In genomic region chr14:34111933-34112332, GRCh38 we compare ENCODE assay signal across 1 cellular context.
TF ChIP-seq lines count a peak whose summit lies in the region.

No MANE protein-coding gene starts in this region.

TF ChIP-seq in GM12878, 131 proteins besides CTCF, POLR2A, EP300 and RAD21 (continued from another document):
- TF ChIP-seq, protein P1, sequence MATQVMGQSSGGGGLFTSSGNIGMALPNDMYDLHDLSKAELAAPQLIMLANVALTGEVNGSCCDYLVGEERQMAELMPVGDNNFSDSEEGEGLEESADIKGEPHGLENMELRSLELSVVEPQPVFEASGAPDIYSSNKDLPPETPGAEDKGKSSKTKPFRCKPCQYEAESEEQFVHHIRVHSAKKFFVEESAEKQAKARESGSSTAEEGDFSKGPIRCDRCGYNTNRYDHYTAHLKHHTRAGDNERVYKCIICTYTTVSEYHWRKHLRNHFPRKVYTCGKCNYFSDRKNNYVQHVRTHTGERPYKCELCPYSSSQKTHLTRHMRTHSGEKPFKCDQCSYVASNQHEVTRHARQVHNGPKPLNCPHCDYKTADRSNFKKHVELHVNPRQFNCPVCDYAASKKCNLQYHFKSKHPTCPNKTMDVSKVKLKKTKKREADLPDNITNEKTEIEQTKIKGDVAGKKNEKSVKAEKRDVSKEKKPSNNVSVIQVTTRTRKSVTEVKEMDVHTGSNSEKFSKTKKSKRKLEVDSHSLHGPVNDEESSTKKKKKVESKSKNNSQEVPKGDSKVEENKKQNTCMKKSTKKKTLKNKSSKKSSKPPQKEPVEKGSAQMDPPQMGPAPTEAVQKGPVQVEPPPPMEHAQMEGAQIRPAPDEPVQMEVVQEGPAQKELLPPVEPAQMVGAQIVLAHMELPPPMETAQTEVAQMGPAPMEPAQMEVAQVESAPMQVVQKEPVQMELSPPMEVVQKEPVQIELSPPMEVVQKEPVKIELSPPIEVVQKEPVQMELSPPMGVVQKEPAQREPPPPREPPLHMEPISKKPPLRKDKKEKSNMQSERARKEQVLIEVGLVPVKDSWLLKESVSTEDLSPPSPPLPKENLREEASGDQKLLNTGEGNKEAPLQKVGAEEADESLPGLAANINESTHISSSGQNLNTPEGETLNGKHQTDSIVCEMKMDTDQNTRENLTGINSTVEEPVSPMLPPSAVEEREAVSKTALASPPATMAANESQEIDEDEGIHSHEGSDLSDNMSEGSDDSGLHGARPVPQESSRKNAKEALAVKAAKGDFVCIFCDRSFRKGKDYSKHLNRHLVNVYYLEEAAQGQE (IDR thresholded peaks at IDR 0.05; ENCODE audit: low read depth, low read length): no peak
- no peak for TF ChIP-seq WRNIP1 (IDR thresholded peaks at IDR 0.05; ENCODE audit: borderline replicate concordance, low read depth, low read length)
- no peak for TF ChIP-seq RAD51 (IDR thresholded peaks at IDR 0.05)
- TF ChIP-seq GATAD2B (conservative IDR thresholded peaks at IDR 0.05; ENCODE audit: low read depth): no peak
- no peak for TF ChIP-seq CUX1 (IDR thresholded peaks at IDR 0.05; ENCODE audit: insufficient replicate concordance, low read depth, low read length)
